8 cellular contexts compared by ENCODE assay signal in the genomic region with DNA sequence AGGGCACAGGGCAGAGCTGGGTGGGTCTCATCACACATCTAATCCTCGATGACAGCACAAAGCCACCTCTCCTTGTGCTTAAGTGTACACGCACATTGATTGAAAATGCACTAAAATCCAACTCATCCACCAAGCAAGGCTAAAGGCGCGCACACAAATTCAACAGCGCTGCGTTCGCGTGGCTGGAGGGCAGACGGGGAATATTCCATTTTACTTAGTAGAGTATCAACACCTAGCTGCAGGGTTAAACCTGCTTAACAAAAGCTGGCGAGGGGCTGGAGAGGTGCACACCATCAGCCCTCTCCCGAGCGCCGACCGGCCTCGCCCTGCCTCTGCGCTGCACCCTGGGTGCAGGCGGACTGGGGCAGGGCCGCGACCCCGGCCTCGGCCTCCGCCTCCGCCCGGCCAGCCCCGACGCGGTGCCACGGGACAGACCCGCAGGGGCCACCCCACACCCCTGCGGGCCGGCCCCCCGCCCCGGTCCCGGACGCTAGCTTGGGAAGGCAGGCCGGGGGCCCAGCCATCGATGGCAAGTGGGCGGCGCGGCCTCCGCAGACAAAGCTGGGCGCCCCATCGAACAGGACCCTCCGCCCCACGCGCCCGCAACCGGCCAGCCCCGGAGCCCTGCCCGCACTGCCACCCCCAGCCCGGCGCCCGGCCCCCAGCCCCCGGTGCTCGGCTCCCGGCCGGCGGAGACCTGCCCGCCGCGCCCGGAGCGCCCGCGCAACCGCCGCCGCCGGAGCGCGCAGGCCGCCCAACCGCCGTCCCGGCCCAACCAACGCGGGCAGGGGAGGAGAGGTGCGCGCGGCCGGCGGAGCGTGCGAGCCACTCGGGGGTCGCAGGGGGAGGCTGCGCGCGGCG. TPM values are rescaled to one million over a fixed set of nuclear protein-coding genes. Genes with fewer than 3 reads are reported as not detected.
A peak's percentile ranks its signal among the peaks of the same experiment; 100 is the strongest.
DNase-seq lines count a peak whose midpoint lies in the region; FAIRE-seq and TF ChIP-seq lines count a peak whose summit lies in the region.

No MANE protein-coding gene starts in this region.

- peaks cover 7% of the 10 kb centered on the region for H3F3A ChIP-seq in GM23248 (ENCODE audit: insufficient read depth)

- in situ Hi-C loops in GM23248 (cut with MboI) = no loop called here

- H4K8ac ChIP-seq in H1 (ENCODE audit: extremely low read depth, insufficient read depth, low read length) (peak overlapping the region; percentile 99), mesenchymal stem cell (ENCODE audit: low read length) (peak overlapping the region; percentile 98)

- H2BK15ac ChIP-seq in H1 (ENCODE audit: low read length) = no peak overlapping the region
- H2BK15ac ChIP-seq in mesenchymal stem cell (ENCODE audit: low read depth, poor library complexity, severe bottlenecking) = peak overlapping the region; percentile 100

- H3K4me3 ChIP-seq in GM12864 (ENCODE audit: low read depth, low read length) = peak overlapping the region; percentile 94
- peak overlapping the region; percentile 79 for H3K4me3 ChIP-seq in GM23248
- H3K4me3 ChIP-seq in LNCaP clone FGC (ENCODE audit: low read depth, low read length) = peak overlapping the region; percentile 81
- H3K4me3 ChIP-seq in H1 (ENCODE audit: extremely low read depth in 1 of 4, insufficient read depth in 2 of 4, low read depth in 3 of 4, low read length in 4 of 4) = peak overlapping the region; percentile 62 to 80 (median 77)
- H3K4me3 ChIP-seq in mesenchymal stem cell (ENCODE audit: insufficient read depth in 1 of 2, low read depth in 1 of 2, low read length in 2 of 2) = peak overlapping the region; percentile 95 to 97

- H2BK12ac ChIP-seq in H1 (ENCODE audit: low read depth, low read length) (peak overlapping the region; percentile 20; the same call in 1 of the 2 replicates), mesenchymal stem cell (ENCODE audit: low read length in 2 of 2) (peak overlapping the region; percentile 71 to 90)

- H3K9me3 ChIP-seq in GM23248 (ENCODE audit: low read depth) (no peaks in the 10 kb centered on the region), H1 (ENCODE audit: insufficient read depth in 2 of 2, low read depth in 1 of 2, low read length in 1 of 2) (no peaks in the 10 kb centered on the region), mesenchymal stem cell (ENCODE audit: control insufficient read depth, low read length) (no peaks in the 10 kb centered on the region)

- peak overlapping the region; percentile 99 for H3K27ac ChIP-seq in GM23248
- peak overlapping the region; percentile 99 for H3K27ac ChIP-seq in H1 (ENCODE audit: low read depth, low read length)
- H3K27ac ChIP-seq in mesenchymal stem cell (ENCODE audit: low read length, poor library complexity, severe bottlenecking) = peak overlapping the region; percentile 100

- H3K9ac ChIP-seq in GM23248 (peak overlapping the region; percentile 95), H1 (replicated peaks in 1 of 4; ENCODE audit: extremely low read depth in 1 of 4, low read depth in 3 of 4, low read length in 3 of 4) (peak overlapping the region; percentile 99 to 100 (median 99)), mesenchymal stem cell (ENCODE audit: low read length) (peak overlapping the region; percentile 98)

- CTCF ChIA-PET in H1 (lab: Charles Lee; ENCODE audit: partially characterized antibody) = interaction anchor here (0.6 to 1.8 kb wide), 3 partner anchors 10 to 75 kb away, joined by 3 to 9 read pairs (median 3); no protein-coding TSS in a partner anchor

- peaks cover 13% of the 10 kb centered on the region for H3K4me1 ChIP-seq in GM23248 (ENCODE audit: insufficient read depth)
- H3K4me1 ChIP-seq in H1 (replicated peaks in 1 of 4; ENCODE audit: control insufficient read depth in 3 of 4, insufficient read depth in 4 of 4, low read length in 3 of 4) = peaks cover 0 to 2% (median 0%) of the 10 kb centered on the region in 4 experiments; a peak in 3 of 7 replicates
- H3K4me1 ChIP-seq in mesenchymal stem cell (ENCODE audit: control insufficient read depth, insufficient read depth, low read depth, low read length) = peaks cover 8% of the 10 kb centered on the region

- H3K23me2 ChIP-seq in H1 (ENCODE audit: low read depth, low read length) = peaks cover 16% of the 10 kb centered on the region

- peak; percentile 37 to 61 for TF ChIP-seq POLR2A in H1 (IDR thresholded peaks at IDR 0.05; ENCODE audit: control extremely low read depth in 1 of 2, low read depth in 2 of 2, low read length in 2 of 2)

- peak overlapping the region; percentile 7 for H3K4ac ChIP-seq in H1 (replicated peaks; ENCODE audit: insufficient read length, low read depth, low read length)
- peak overlapping the region; percentile 98 to 99 for H3K4ac ChIP-seq in mesenchymal stem cell (ENCODE audit: low read depth in 1 of 2, low read length in 2 of 2)

- H2AFZ ChIP-seq in GM23248 (peak overlapping the region; percentile 77), H1 (ENCODE audit: low read length) (no peak overlapping the region; the same call in 1 of the 2 replicates), mesenchymal stem cell (ENCODE audit: low read depth, low read length) (peak overlapping the region; percentile 78)

- 0 out of 2 replicates have a peak, but pooled peaks cover 3% of the 10 kb centered on the region for H4K20me1 ChIP-seq in GM23248 (ENCODE audit: insufficient read depth)
- H4K20me1 ChIP-seq in H1 (replicated peaks in 1 of 2; ENCODE audit: control insufficient read depth in 1 of 2, insufficient read depth in 2 of 2, low read length in 2 of 2) = peaks cover 0 to 4% of the 10 kb centered on the region in 2 experiments

- no peak for FAIRE-seq in H1 (lab: Jason Lieb, UNC)

- H4K91ac ChIP-seq in H1 (replicated peaks; ENCODE audit: insufficient read length, low read length) = peak overlapping the region; percentile 62
- H4K91ac ChIP-seq in mesenchymal stem cell (ENCODE audit: low read length) = peak overlapping the region; percentile 99

- POLR2A ChIA-PET in H1 (lab: Charles Lee; ENCODE audit: partially characterized antibody) = interaction anchor here (0.6 to 5.1 kb wide), 23 partner anchors 8 to 382 kb away, joined by 3 to 48 read pairs (median 4); a partner anchor contains a TSS

- 1 to 2% methylated on average over 31 to 79 of the region's 90 CpGs for WGBS in GM23248 (ENCODE audit: low coverage in 1 of 2, low lambda C conversion rate in 2 of 2, missing lambda C conversion rate in 2 of 2), 2 experiments
- WGBS in H1 (ENCODE audit: extremely low coverage in 1 of 2, insufficient coverage in 1 of 2, insufficient read length in 1 of 2, insufficient replicate concordance in 2 of 2, low coverage in 1 of 2, low lambda C conversion rate in 2 of 2, missing lambda C conversion rate in 1 of 2), 2 experiments = 3% methylated on average over 59 of the region's 90 CpGs; no CpG with 5 or more reads in 1 of the 2 experiments
- under 1% methylated on average over 68 of the region's 90 CpGs for WGBS in mesenchymal stem cell

- DNase-seq in GM12864 (ENCODE audit: low read depth) (no peak), GM23248 (peak; percentile 78), LNCaP clone FGC (ENCODE audit: low read depth) (no peak), H1 (ENCODE audit: low read depth in 1 of 2, low spot score in 2 of 2) (peak in 1 of 2 experiments; percentile 60), mesenchymal stem cell (peak; percentile 37), NCI-H1436 (lab: John Stamatoyannopoulos, UW) (no peak)
- peak; percentile 2 to 15 for DNase-seq in activated CD4-positive, alpha-beta T cell treated with anti-CD3 and anti-CD28 coated beads for 24 hours (ENCODE audit: low read depth in 2 of 2)
- DNase-seq in stimulated activated CD8-positive, alpha-beta memory T cell treated with anti-CD3 and anti-CD28 coated beads, Interleukin-4, amount 100 ng/mL, for 48 hours = peak; percentile 51

- no peak overlapping the region for H3K14ac ChIP-seq in H1 (ENCODE audit: insufficient read length)
- peak overlapping the region in 1 of 2 experiments; percentile 100 for H3K14ac ChIP-seq in mesenchymal stem cell (ENCODE audit: low read length in 2 of 2)

- no peaks in the 10 kb centered on the region for H3K9me2 ChIP-seq in GM23248 (ENCODE audit: insufficient read depth)

- H3K18ac ChIP-seq in H1 (ENCODE audit: extremely low read depth, low read length) (peak overlapping the region; percentile 67), mesenchymal stem cell (ENCODE audit: low read depth in 1 of 2, low read length in 2 of 2) (peak overlapping the region; percentile 100)

- H3K79me2 ChIP-seq in GM23248 (ENCODE audit: insufficient read depth) = peaks cover 51% of the 10 kb centered on the region
- H3K79me2 ChIP-seq in H1 (ENCODE audit: control insufficient read depth in 1 of 2, insufficient read depth in 2 of 2, low read length in 2 of 2) = peaks cover 4 to 48% of the 10 kb centered on the region in 2 experiments

- no peak for TF ChIP-seq EP300 in H1 (IDR thresholded peaks at IDR 0.05; ENCODE audit: borderline replicate concordance in 1 of 2, low read depth in 2 of 2, low read length in 2 of 2)

- H3K36me3 ChIP-seq in GM23248 (ENCODE audit: low read depth) (no peaks in the 10 kb centered on the region), H1 (ENCODE audit: control insufficient read depth in 2 of 4, insufficient read depth in 4 of 4, low read length in 3 of 4) (no peaks in the 10 kb centered on the region), mesenchymal stem cell (ENCODE audit: control insufficient read depth in 1 of 2, insufficient read depth in 2 of 2, low read depth in 1 of 2, low read length in 2 of 2) (peaks cover 0 to 8% of the 10 kb centered on the region in 2 experiments)

- H2BK20ac ChIP-seq in H1 (ENCODE audit: low read length) = no peak overlapping the region

- peak overlapping the region; percentile 81 for H4K5ac ChIP-seq in H1 (ENCODE audit: insufficient read length, low read depth, low read length)

- no peaks in the 10 kb centered on the region for H3K27me3 ChIP-seq in GM23248 (replicated peaks; ENCODE audit: insufficient read depth)
- no peaks in the 10 kb centered on the region for H3K27me3 ChIP-seq in H1 (replicated peaks in 1 of 4; ENCODE audit: control insufficient read depth in 3 of 4, extremely low read depth in 1 of 4, insufficient read depth in 3 of 4, low read length in 3 of 4)
- no peaks in the 10 kb centered on the region for H3K27me3 ChIP-seq in mesenchymal stem cell (ENCODE audit: control insufficient read depth in 1 of 2, insufficient read depth in 1 of 2, low read length in 2 of 2)

- H3K56ac ChIP-seq in H1 (replicated peaks; ENCODE audit: insufficient read length, low read depth, low read length) = no peak overlapping the region

- H3K4me2 ChIP-seq in GM23248 (ENCODE audit: unreplicated experiment) = peak overlapping the region; percentile 92
- H3K4me2 ChIP-seq in H1 (ENCODE audit: insufficient read depth in 1 of 2, low read depth in 2 of 2, low read length in 2 of 2) = peak overlapping the region; percentile 89 to 96
- H3K4me2 ChIP-seq in mesenchymal stem cell (ENCODE audit: low read length, poor library complexity, severe bottlenecking) = peak overlapping the region; percentile 61

- peak overlapping the region; percentile 99 for H2BK5ac ChIP-seq in H1 (ENCODE audit: low read depth, low read length)
- H2BK5ac ChIP-seq in mesenchymal stem cell (ENCODE audit: low read depth, low read length, poor library complexity, severe bottlenecking) = peak overlapping the region; percentile 99

- TF ChIP-seq CTCF in GM12864 (IDR thresholded peaks at IDR 0.05; ENCODE audit: low read depth, low read length, missing control alignments) = no peak
- no peak for TF ChIP-seq CTCF in LNCaP clone FGC (IDR thresholded peaks at IDR 0.05; ENCODE audit: control insufficient read depth, extremely low read depth, insufficient read depth)
- TF ChIP-seq CTCF in H1 (IDR thresholded peaks at IDR 0.05; ENCODE audit: control extremely low read depth in 1 of 3, insufficient read depth in 1 of 3, low read depth in 1 of 3, low read length in 3 of 3) = no peak

- peak overlapping the region; percentile 2; the same call in 1 of the 2 replicates for H2AK5ac ChIP-seq in H1 (ENCODE audit: low read depth, low read length)
- H2AK5ac ChIP-seq in mesenchymal stem cell (ENCODE audit: low read length, severe bottlenecking) = peak overlapping the region; percentile 4

- no peak for TF ChIP-seq RAD21 in H1 (IDR thresholded peaks at IDR 0.05 in 1 of 2, conservative IDR thresholded peaks at IDR 0.05 in 1 of 2; ENCODE audit: low read depth in 2 of 2, low read length in 2 of 2)

- no peak overlapping the region for H2BK120ac ChIP-seq in H1 (replicated peaks; ENCODE audit: low read depth, low read length)
- peak overlapping the region; percentile 100 for H2BK120ac ChIP-seq in mesenchymal stem cell (ENCODE audit: low read depth, low read length)

- H3K23ac ChIP-seq in H1 (ENCODE audit: insufficient read length) = no peak overlapping the region
- peak overlapping the region in 1 of 2 experiments; percentile 99 for H3K23ac ChIP-seq in mesenchymal stem cell (ENCODE audit: low read length in 2 of 2)

- H3K79me1 ChIP-seq in H1 (ENCODE audit: low read depth, low read length) (no peaks in the 10 kb centered on the region; the same call in 1 of the 2 replicates), mesenchymal stem cell (replicated peaks; ENCODE audit: low read length, poor library complexity, severe bottlenecking) (peaks cover 6% of the 10 kb centered on the region)

RNA-seq across cellular contexts. Expression of a gene that starts 0.9 kb away (rescaled TPM):
- total RNA-seq in GM23248 (2014; rRNA removed; shearing (Covaris generic)) = 4.6 and 5.7 TPM in 2 replicates
- 2.9 TPM in 2 replicates for polyA plus RNA-seq in GM23248 (2016; fragmentation: Nextera tagmentation; extraction: Ambion mirVana)
- total RNA-seq in H1 (2021; fragmentation: NEBNext Ultra II Directional; extraction: Animal tissue kit (Norgen Biotek cat#: 25700)) = 16.0 and 19.2 TPM in 2 replicates
- 15.5 and 20.8 TPM in 2 replicates for polyA plus RNA-seq in H1 (2011; rRNA removed)
- 9.2 TPM for polyA plus RNA-seq in H1 (2011; cell fraction: cytosol; rRNA removed)
- 35.9 TPM for polyA plus RNA-seq in H1 (2011; cell fraction: nucleus; rRNA removed)
- polyA plus RNA-seq in H1 (2012, experiment 1 of 2) = 6.6 to 9.0 TPM (median 7.2 TPM) in 4 replicates
- 0.45 TPM for polyA plus RNA-seq in H1 (2012, experiment 2 of 2)
- polyA plus RNA-seq in H1 (2013, experiment 1 of 2) = 6.9 TPM
- polyA plus RNA-seq in H1 (2013, experiment 2 of 2) = 6.1 TPM
- 58.7 and 59.5 TPM in 2 replicates for polyA minus RNA-seq in H1 (2011; rRNA and poly(A)+ RNA removed)
- 25.2 TPM for polyA minus RNA-seq in H1 (2011; cell fraction: cytosol; rRNA and poly(A)+ RNA removed)
- 20.4 TPM for polyA minus RNA-seq in H1 (2011; cell fraction: nucleus; rRNA and poly(A)+ RNA removed)
- polyA plus RNA-seq in mesenchymal stem cell (2013, experiment 1 of 2) = 3.5 TPM
- 3.2 TPM for polyA plus RNA-seq in mesenchymal stem cell (2013, experiment 2 of 2)

Comparison
In these comparisons a context has a peak if more than half of its experiments do, and no peak if none do; other contexts are left out.
1. DNase-seq: peak in GM23248 (single experiment), activated CD4-positive, alpha-beta T cell treated with anti-CD3 and anti-CD28 coated beads for 24 hours (2 of 2), mesenchymal stem cell (single experiment) and stimulated activated CD8-positive, alpha-beta memory T cell treated with anti-CD3 and anti-CD28 coated beads, Interleukin-4, amount 100 ng/mL, for 48 hours (single experiment); none in GM12864 (single experiment), LNCaP clone FGC (single experiment) and NCI-H1436 (single experiment).
2. Peak in every context shown above with its lines, with median percentiles within 50 percentile points of each other: H3K4me3 ChIP-seq, H3K27ac ChIP-seq, H3K4me2 ChIP-seq and H3K9ac ChIP-seq.